ENCODE assay signal across 10 cellular contexts in genomic region chr7:117399820-117400422, GRCh38. TPM values are rescaled to one million over a fixed set of nuclear protein-coding genes. Genes with fewer than 3 reads are reported as not detected.
DNase-seq lines count a peak whose midpoint lies in the region; ATAC-seq, FAIRE-seq and TF ChIP-seq lines count a peak whose summit lies in the region.
"Had no signal": no experiment of that assay in that cellular context is flagged by ENCODE, and none has a peak within 500 bp of the region (broad histone marks: within the 10 kb centered on the region; RNA-seq: fewer than 3 reads in every experiment).

No MANE protein-coding gene starts in this region.

- WGBS in HepG2 (ENCODE audit: low lambda C conversion rate): 1% methylated on average over 4 of the region's 4 CpGs
- WGBS in stomach, 5 donors: 14 to 24% (median 17%) methylated on average over 4 of the region's 4 CpGs

- DNase-seq in COLO829 (ENCODE audit: low spot score): peak; percentile 40
- no peak for DNase-seq in HFF-Myc (ENCODE audit: extremely low read depth, low read depth)
- peak; percentile 65 for DNase-seq in adipocyte (ENCODE audit: low read depth)
- DNase-seq in HepG2 (ENCODE audit: low spot score): no peak
- no peak for DNase-seq in stimulated activated CD4-positive, alpha-beta T cell treated with anti-CD3 and anti-CD28 coated beads, Interleukin-4, amount 100 ng/mL, for 1 hour
- DNase-seq in COR-L47 (lab: John Stamatoyannopoulos, UW): no peak
- DNase-seq in stomach: no peak
- DNase-seq: activated CD4-positive, alpha-beta T cell treated with anti-CD3 and anti-CD28 coated beads for 36 hours had no signal

- POLR2A ChIA-PET in HepG2 (lab: Yijun Ruan, JAX): no interaction called here

- ATAC-seq in HepG2: no peak
- no peak for ATAC-seq in HG02588 (IDR thresholded peaks at IDR 0.05; ENCODE audit: unreplicated experiment)
- ATAC-seq: activated CD4-positive, alpha-beta T cell treated with anti-CD3 and anti-CD28 coated beads for 36 hours had no signal

- no peak overlapping the region for H3K9ac ChIP-seq in adipocyte (ENCODE audit: low read length)
- H3K9ac ChIP-seq in HepG2 (ENCODE audit: insufficient read depth, low read depth, low read length): no peak overlapping the region

- no peaks in the 10 kb centered on the region for H3K9me3 ChIP-seq in adipocyte (ENCODE audit: control insufficient read depth, low read length)
- no peaks in the 10 kb centered on the region for H3K9me3 ChIP-seq in HepG2 (ENCODE audit: low read length)
- H3K9me3 ChIP-seq in stomach: no peaks in the 10 kb centered on the region

- H3K4me1 ChIP-seq in adipocyte (ENCODE audit: control insufficient read depth, insufficient read depth, low read length): no peaks in the 10 kb centered on the region
- no peaks in the 10 kb centered on the region for H3K4me1 ChIP-seq in HepG2 (ENCODE audit: insufficient read depth, low read length)
- H3K4me1 ChIP-seq in stomach: peaks cover 0 to 4% (median 0%) of the 10 kb centered on the region in 4 donors

- FAIRE-seq in HepG2 (lab: Jason Lieb, UNC): no peak

- CTCF ChIA-PET in HepG2 (lab: Yijun Ruan, JAX; ENCODE audit: low intra/inter-chr PET ratio, low total read pairs): no interaction called here

- TF ChIP-seq CTCF in HFF-Myc (IDR thresholded peaks at IDR 0.05; ENCODE audit: low read depth, low read length, missing control alignments): peak; percentile 16
- no peak for TF ChIP-seq CTCF in HepG2 (CRISPR knock-in tag; IDR thresholded peaks at IDR 0.05)
- TF ChIP-seq CTCF in stomach (IDR thresholded peaks at IDR 0.05): peak in 3 of 7 experiments; percentile 10 to 37 (median 25)

- H3K27me3 ChIP-seq in adipocyte (replicated peaks; ENCODE audit: control insufficient read depth, insufficient read depth, low read length) (no peaks in the 10 kb centered on the region), HepG2 (ENCODE audit: control insufficient read depth in 1 of 2, insufficient read depth in 2 of 2, low read length in 2 of 2) (no peaks in the 10 kb centered on the region), stomach (no peaks in the 10 kb centered on the region)

- H3K36me3 ChIP-seq in adipocyte (ENCODE audit: control insufficient read depth, insufficient read depth, low read length, severe bottlenecking): no peaks in the 10 kb centered on the region
- no peaks in the 10 kb centered on the region for H3K36me3 ChIP-seq in HepG2 (replicated peaks in 1 of 2; ENCODE audit: control insufficient read depth in 1 of 2, insufficient read depth in 2 of 2, low read length in 2 of 2)
- no peaks in the 10 kb centered on the region for H3K36me3 ChIP-seq in stomach

- no TSS peak for BruUV-seq in HepG2 (replicated peaks; lab: Mats Ljungman, UMichigan)

- no peaks in the 10 kb centered on the region for H3K79me2 ChIP-seq in HepG2 (ENCODE audit: insufficient read depth, low read length)

- TF ChIP-seq POLR2A in HepG2 (IDR thresholded peaks at IDR 0.05; ENCODE audit: insufficient read depth in 1 of 2, low read depth in 2 of 2, low read length in 2 of 2): no peak
- no peak for TF ChIP-seq POLR2A in stomach (IDR thresholded peaks at IDR 0.05)

- TF ChIP-seq EP300 in HepG2 (IDR thresholded peaks at IDR 0.05; ENCODE audit: low read depth in 2 of 2, low read length in 2 of 2): no peak
- no peak for TF ChIP-seq EP300 in HepG2 (CRISPR knock-in tag; IDR thresholded peaks at IDR 0.05; ENCODE audit: borderline replicate concordance)
- TF ChIP-seq EP300 in stomach (IDR thresholded peaks at IDR 0.05): no peak

- no peak for TF ChIP-seq RAD21 in HepG2 (CRISPR knock-in tag; IDR thresholded peaks at IDR 0.05)

- no peak overlapping the region for H3K27ac ChIP-seq in HepG2 (ENCODE audit: extremely low read length, insufficient read depth, low read length)
- H3K27ac ChIP-seq in stomach: no peak overlapping the region

- in situ Hi-C loops in HepG2 (cut with HindIII; ENCODE audit: extremely low pct_ligation_motif_present, low pct_unique_long_range_greater_than_20kb): no loop called here

- no peaks in the 10 kb centered on the region for H4K20me1 ChIP-seq in HepG2 (ENCODE audit: insufficient read depth, low read length)

- no peak overlapping the region for H3K4me2 ChIP-seq in HepG2 (ENCODE audit: low read depth, low read length)

- intact Hi-C loops in HepG2 (cut with micrococcal nuclease; ENCODE audit: unreplicated experiment): no loop called here
- intact Hi-C loops in stomach (cut with DNase I; ENCODE audit: low total_unique reads): no loop called here

- H3K4me3 ChIP-seq in HFF-Myc (replicated peaks; ENCODE audit: low read depth, low read length) (no peak overlapping the region), adipocyte (ENCODE audit: low read length) (no peak overlapping the region), HepG2 (replicated peaks in 1 of 3; ENCODE audit: insufficient read depth in 1 of 3, low read depth in 2 of 3, low read length in 3 of 3) (no peak overlapping the region), stomach (no peak overlapping the region)

- H2AFZ ChIP-seq in HepG2 (ENCODE audit: low read length): no peak overlapping the region

TF ChIP-seq in HepG2, 621 proteins besides CTCF, POLR2A, EP300 and RAD21:
- peak; percentile 41; the same call in 1 of the 2 replicates for TF ChIP-seq STAG1 (CRISPR knock-in tag; IDR thresholded peaks at IDR 0.05)
- TF ChIP-seq SMC3 (IDR thresholded peaks at IDR 0.05; ENCODE audit: low read length): 0 out of 2 replicates have a peak, but pooled peaks have one; percentile 7
- TF ChIP-seq ZNF432 (CRISPR knock-in tag; IDR thresholded peaks at IDR 0.05; ENCODE audit: borderline replicate concordance): no peak

RNA-seq across cellular contexts. Expression of gene ASZ1, which starts 27.4 kb away (rescaled TPM):
- not detected in 2 replicates for total RNA-seq in HepG2 (2016; rRNA removed; fragmentation: Illumina TruSeq; extraction: Trizol)
- total RNA-seq in HepG2 (2016; cell fraction: cytosol; rRNA removed; fragmentation: Illumina TruSeq; extraction: Trizol; ENCODE audit: low read depth): not detected in 2 replicates
- not detected in 2 replicates for total RNA-seq in HepG2 (2016; cell fraction: insoluble cytoplasmic fraction; rRNA removed; fragmentation: Illumina TruSeq; extraction: Trizol)
- not detected in 2 replicates for total RNA-seq in HepG2 (2016; cell fraction: membrane; rRNA removed; fragmentation: Illumina TruSeq; extraction: Trizol)
- not detected in 2 replicates for total RNA-seq in HepG2 (2016; cell fraction: nucleus; rRNA removed; fragmentation: Illumina TruSeq; extraction: Trizol)
- not detected in 2 replicates for polyA plus RNA-seq in HepG2 (2011; rRNA removed)
- not detected in 2 replicates for polyA plus RNA-seq in HepG2 (2011; cell fraction: cytosol; rRNA removed)
- polyA plus RNA-seq in HepG2 (2011; cell fraction: nucleus; rRNA removed): not detected in 2 replicates
- polyA plus RNA-seq in HepG2 (2012): not detected in 2 replicates
- polyA plus RNA-seq in HepG2 (2016; cell fraction: cytosol; fragmentation: Illumina TruSeq; extraction: Trizol; ENCODE audit: low read depth): not detected in 2 replicates
- not detected in 2 replicates for polyA plus RNA-seq in HepG2 (2016; cell fraction: insoluble cytoplasmic fraction; fragmentation: Illumina TruSeq; extraction: Trizol; ENCODE audit: low read depth)
- not detected in 2 replicates for polyA plus RNA-seq in HepG2 (2016; cell fraction: membrane; fragmentation: Illumina TruSeq; extraction: Trizol; ENCODE audit: low read depth)
- polyA plus RNA-seq in HepG2 (2016; cell fraction: nucleus; fragmentation: Illumina TruSeq; extraction: Trizol; ENCODE audit: insufficient read depth, low read depth): not detected in 2 replicates
- polyA minus RNA-seq in HepG2 (2011; rRNA and poly(A)+ RNA removed; ENCODE audit: low replicate concordance): not detected in 2 replicates
- polyA minus RNA-seq in HepG2 (2011; cell fraction: cytosol; rRNA and poly(A)+ RNA removed): not detected in 2 replicates
- polyA minus RNA-seq in HepG2 (2011; cell fraction: nucleus; rRNA and poly(A)+ RNA removed): not detected in 2 replicates
- not detected for total RNA-seq in stomach
- polyA plus RNA-seq in stomach: not detected
- total RNA-seq: activated CD4-positive, alpha-beta T cell treated with anti-CD3 and anti-CD28 coated beads for 36 hours; skeletal muscle tissue had no signal

Comparison
In these comparisons a context has a peak if more than half of its experiments do, and no peak if none do; other contexts are left out.
1. DNase-seq: peak in COLO829 (single experiment) and adipocyte (single experiment); none in HFF-Myc (single experiment), HepG2 (single experiment), stimulated activated CD4-positive, alpha-beta T cell treated with anti-CD3 and anti-CD28 coated beads, Interleukin-4, amount 100 ng/mL, for 1 hour (single experiment), COR-L47 (single experiment) and stomach (single experiment).